ENCODE assay signal across 8 cellular contexts in the genomic region with DNA sequence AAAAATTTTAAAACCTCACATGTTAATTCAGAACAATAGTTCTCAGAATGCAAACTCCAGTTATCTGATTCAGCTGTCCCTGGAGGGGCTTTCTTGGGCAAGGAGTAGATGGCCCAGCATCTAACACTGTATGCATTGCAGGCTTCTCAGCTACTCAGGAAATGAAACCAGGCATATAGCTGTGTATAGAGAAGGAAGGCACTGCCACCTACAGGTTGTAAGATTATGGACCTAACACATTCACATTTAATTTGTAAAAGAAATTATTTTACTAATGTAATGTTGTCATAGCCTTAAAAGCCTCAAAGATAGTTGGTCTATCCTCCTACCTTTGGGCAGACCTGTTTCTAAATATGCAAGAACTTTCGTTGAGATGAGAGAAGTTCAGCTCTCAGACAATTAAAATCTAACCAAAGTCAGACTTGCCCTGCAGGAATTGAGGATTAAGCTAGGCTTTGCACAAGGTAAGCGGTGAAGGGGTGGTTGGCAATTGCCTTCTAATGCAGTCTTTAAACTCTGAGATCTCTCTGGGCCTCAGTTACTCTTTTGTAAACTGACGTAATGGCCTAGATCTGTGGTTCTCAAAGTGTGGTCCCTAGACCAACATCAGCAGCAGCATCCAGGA.
DNase-seq lines count a peak whose midpoint lies in the region; ATAC-seq and TF ChIP-seq lines count a peak whose summit lies in the region.

No MANE protein-coding gene starts in this region.

- no peaks in the 10 kb centered on the region for H3K36me3 Mint-ChIP-seq in activated T-helper 17 cell treated with anti-CD3 and anti-CD28 coated beads, Interleukin-2, amount 50 U/mL, for 72 hours (ENCODE audit: low read depth)

- DNase-seq in DMS53 treated with DMSO at 0.1 percent for 48 hours (lab: John Stamatoyannopoulos, UW; ENCODE audit: unreplicated experiment) (peak; percentile 61), NCI-H2227 treated with DMSO at 0.1 percent for 48 hours (lab: John Stamatoyannopoulos, UW) (peak; percentile 33), heart right ventricle (peak in 1 of 2 donors; percentile 47), retinal pigment epithelial cell (ENCODE audit: low read depth) (no peak)
- no peak for DNase-seq in effector memory CD4-positive, alpha-beta T cell

- no peak overlapping the region for H3K4me3 Mint-ChIP-seq in activated T-helper 17 cell treated with anti-CD3 and anti-CD28 coated beads, Interleukin-2, amount 50 U/mL, for 72 hours

- H3K27ac ChIP-seq in heart right ventricle = no peak overlapping the region
- no peak overlapping the region for H3K27ac ChIP-seq in effector memory CD4-positive, alpha-beta T cell (ENCODE audit: insufficient read depth, low read length, poor library complexity, severe bottlenecking)

- H3K36me3 ChIP-seq in heart right ventricle = no peaks in the 10 kb centered on the region
- H3K36me3 ChIP-seq in effector memory CD4-positive, alpha-beta T cell (ENCODE audit: control insufficient read depth, insufficient read depth, low read length) = no peaks in the 10 kb centered on the region

- H3K27me3 ChIP-seq in heart right ventricle = no peaks in the 10 kb centered on the region
- H3K27me3 ChIP-seq in effector memory CD4-positive, alpha-beta T cell (replicated peaks; ENCODE audit: control insufficient read depth, insufficient read depth, low read length, poor library complexity, severe bottlenecking) = no peaks in the 10 kb centered on the region

- WGBS in heart right ventricle, 2 donors = 51 to 53% methylated on average over 3 of the region's 3 CpGs

- no peaks in the 10 kb centered on the region for H3K9me3 Mint-ChIP-seq in activated T-helper 17 cell treated with anti-CD3 and anti-CD28 coated beads, Interleukin-2, amount 50 U/mL, for 72 hours

- H3K4me3 ChIP-seq in heart right ventricle (no peak overlapping the region), retinal pigment epithelial cell (ENCODE audit: low read length) (no peak overlapping the region)
- H3K4me3 ChIP-seq in effector memory CD4-positive, alpha-beta T cell (ENCODE audit: insufficient read depth, low read depth, low read length, poor library complexity, severe bottlenecking) = no peak overlapping the region

- ATAC-seq in GM19372 (IDR thresholded peaks at IDR 0.05; ENCODE audit: low read depth, unreplicated experiment) (peak; percentile 89), HG03159 (IDR thresholded peaks at IDR 0.05; ENCODE audit: unreplicated experiment) (peak; percentile 95), heart right ventricle (peak; percentile 83 to 96 (median 89))
- ATAC-seq in activated T-helper 17 cell treated with anti-CD3 and anti-CD28 coated beads, Interleukin-2, amount 50 U/mL, for 72 hours (replicated peaks) = peak; percentile 61

- intact Hi-C loops in heart right ventricle (cut with DNase I) = loop anchor here in 9 of 10 donors (1.0 to 10.0 kb wide), 17 partner anchors 271 to 792 kb away; a partner anchor contains a TSS

- H3K27me3 Mint-ChIP-seq in activated T-helper 17 cell treated with anti-CD3 and anti-CD28 coated beads, Interleukin-2, amount 50 U/mL, for 72 hours = peaks cover 3% of the 10 kb centered on the region

- TF ChIP-seq CTCF in heart right ventricle (IDR thresholded peaks at IDR 0.05) (peak; percentile 59 to 86 (median 74)), retinal pigment epithelial cell (conservative IDR thresholded peaks at IDR 0.05; ENCODE audit: low read depth, low read length) (peak; percentile 65)

- no peaks in the 10 kb centered on the region for H3K4me1 ChIP-seq in heart right ventricle
- H3K4me1 ChIP-seq in effector memory CD4-positive, alpha-beta T cell (ENCODE audit: control insufficient read depth, insufficient read depth, low read length, poor library complexity, severe bottlenecking) = no peaks in the 10 kb centered on the region

- no peak overlapping the region for H3K27ac Mint-ChIP-seq in activated T-helper 17 cell treated with anti-CD3 and anti-CD28 coated beads, Interleukin-2, amount 50 U/mL, for 72 hours

- no peaks in the 10 kb centered on the region for H3K4me1 Mint-ChIP-seq in activated T-helper 17 cell treated with anti-CD3 and anti-CD28 coated beads, Interleukin-2, amount 50 U/mL, for 72 hours

- no peaks in the 10 kb centered on the region for H3K9me3 ChIP-seq in heart right ventricle
- no peaks in the 10 kb centered on the region for H3K9me3 ChIP-seq in effector memory CD4-positive, alpha-beta T cell (ENCODE audit: control insufficient read depth, low read length)

Comparison
In these comparisons a context has a peak if more than half of its experiments do, and no peak if none do; other contexts are left out.
1. DNase-seq: peak in DMS53 treated with DMSO at 0.1 percent for 48 hours (single experiment) and NCI-H2227 treated with DMSO at 0.1 percent for 48 hours (single experiment); none in retinal pigment epithelial cell (single experiment) and effector memory CD4-positive, alpha-beta T cell (0 of 3).
2. Peak in every context shown above with its lines, with median percentiles within 50 percentile points of each other: ATAC-seq.